21 cellular contexts compared by ENCODE assay signal in genomic region chr10:28468707-28469483, GRCh38.
DNase-seq lines count a peak whose midpoint lies in the region; ATAC-seq, FAIRE-seq and TF ChIP-seq lines count a peak whose summit lies in the region.
"Had no signal": no experiment of that assay in that cellular context is flagged by ENCODE, and none has a peak within 500 bp of the region (broad histone marks: within the 10 kb centered on the region; RNA-seq: fewer than 3 reads in every experiment).

No MANE protein-coding gene starts in this region.

- H3K27me3 Mint-ChIP-seq in nephron progenitor cell (ENCODE audit: low read depth, poor library complexity): peaks cover 5% of the 10 kb centered on the region

- peaks cover 6% of the 10 kb centered on the region for H3K9me3 Mint-ChIP-seq in nephron progenitor cell
- H3K9me3 Mint-ChIP-seq: CD8-positive, alpha-beta T cell had no signal

- no peaks in the 10 kb centered on the region for H3K4me1 ChIP-seq in right atrium auricular region
- H3K4me1 ChIP-seq in K562 (replicated peaks in 1 of 2; ENCODE audit: control insufficient read depth in 2 of 2, insufficient read depth in 2 of 2, low read length in 2 of 2): no peaks in the 10 kb centered on the region
- H3K4me1 ChIP-seq in hepatocyte (ENCODE audit: insufficient read depth): no peaks in the 10 kb centered on the region

- TF ChIP-seq CTCF in right atrium auricular region (IDR thresholded peaks at IDR 0.05): no peak
- no peak for TF ChIP-seq CTCF in K562 (IDR thresholded peaks at IDR 0.05 in 2 of 3, conservative IDR thresholded peaks at IDR 0.05 in 1 of 3; ENCODE audit: insufficient read depth in 2 of 3, low read depth in 1 of 3, low read length in 3 of 3)
- TF ChIP-seq CTCF in nephron progenitor cell (IDR thresholded peaks at IDR 0.05): no peak
- no peak for TF ChIP-seq CTCF in hepatocyte (IDR thresholded peaks at IDR 0.05; ENCODE audit: poor library complexity)

- H3K27me3 ChIP-seq in right atrium auricular region (no peaks in the 10 kb centered on the region), K562 (ENCODE audit: control insufficient read depth in 2 of 2, insufficient read depth in 2 of 2, low read length in 2 of 2) (peaks cover 16 to 20% of the 10 kb centered on the region in 2 experiments), hepatocyte (no peaks in the 10 kb centered on the region)

- H3K4me1 Mint-ChIP-seq in nephron progenitor cell: no peaks in the 10 kb centered on the region

- H3K4me3 ChIP-seq in right atrium auricular region (no peak overlapping the region), K562 (no peak overlapping the region), hepatocyte (no peak overlapping the region)
- H3K4me3 ChIP-seq: GM23248 had no signal

- H3K9me2 ChIP-seq in hepatocyte (replicated peaks; ENCODE audit: insufficient read depth): no peaks in the 10 kb centered on the region

- POLR2A ChIA-PET in K562 (lab: Yijun Ruan, JAX): interaction anchor here (0.9 to 1.4 kb wide), 2 partner anchors 9 to 12 kb away, joined by 3 to 4 read pairs; no protein-coding TSS in a partner anchor

- no peak overlapping the region for H3K4me3 Mint-ChIP-seq in nephron progenitor cell
- H3K4me3 Mint-ChIP-seq: CD8-positive, alpha-beta T cell had no signal

- no peak overlapping the region; the same call in 1 of the 2 replicates for H2AFZ ChIP-seq in K562 (ENCODE audit: low read depth, low read length)
- H2AFZ ChIP-seq in hepatocyte: no peak overlapping the region
- H2AFZ ChIP-seq: GM23248 had no signal

- H3K9me1 ChIP-seq in K562 (ENCODE audit: control insufficient read depth, insufficient read depth, low read length): no peaks in the 10 kb centered on the region

- H3K27ac ChIP-seq in right atrium auricular region: no peak overlapping the region
- H3K27ac ChIP-seq in K562 (ENCODE audit: extremely low read depth, low read depth, low read length): no peak overlapping the region
- H3K27ac ChIP-seq in hepatocyte: no peak overlapping the region
- H3K27ac ChIP-seq: GM23248 had no signal

- TF ChIP-seq POLR2A in K562 (conservative IDR thresholded peaks at IDR 0.05): no peak

- peak overlapping the region; percentile 10 for H3K27ac Mint-ChIP-seq in nephron progenitor cell
- H3K27ac Mint-ChIP-seq: CD8-positive, alpha-beta T cell had no signal

- TF ChIP-seq RAD21 in K562 (CRISPR knock-in tag; conservative IDR thresholded peaks at IDR 0.05 in 1 of 2, IDR thresholded peaks at IDR 0.05 in 1 of 2): no peak

- peak; percentile 12 for ATAC-seq in left ventricle myocardium superior
- ATAC-seq in K562: peak; percentile 50
- ATAC-seq: CD8-positive, alpha-beta T cell; HCT116; Panc1 had no signal

- H4K20me1 ChIP-seq in K562 (replicated peaks; ENCODE audit: control insufficient read depth, insufficient read depth, low read length): no peaks in the 10 kb centered on the region
- no peaks in the 10 kb centered on the region for H4K20me1 ChIP-seq in hepatocyte (ENCODE audit: insufficient read depth, poor library complexity, severe bottlenecking)

- H3K36me3 ChIP-seq in right atrium auricular region: no peaks in the 10 kb centered on the region
- H3K36me3 ChIP-seq in K562 (ENCODE audit: control insufficient read depth, insufficient read depth, low read length): no peaks in the 10 kb centered on the region
- no peaks in the 10 kb centered on the region for H3K36me3 ChIP-seq in hepatocyte (replicated peaks; ENCODE audit: insufficient read depth, low read depth)

- FAIRE-seq in K562 (lab: Jason Lieb, UNC): no peak
- FAIRE-seq: A204.1, D721Med, GM12891, GM18507 had no signal

- no peaks in the 10 kb centered on the region for H3K36me3 Mint-ChIP-seq in nephron progenitor cell (ENCODE audit: low read depth)
- H3K36me3 Mint-ChIP-seq: CD8-positive, alpha-beta T cell had no signal

- H3K9ac ChIP-seq in K562 (ENCODE audit: insufficient read depth in 1 of 2, low read depth in 2 of 2, low read length in 2 of 2): peak overlapping the region in 1 of 2 experiments; percentile 4; a peak in 1 of 4 replicates
- H3K9ac ChIP-seq: GM23248 had no signal

- TF ChIP-seq EP300 in K562 (IDR thresholded peaks at IDR 0.05; ENCODE audit: low read length): no peak

- intact Hi-C loops in left ventricle myocardium superior (cut with micrococcal nuclease) (no loop called here), K562 (cut with micrococcal nuclease) (no loop called here)

- DNase-seq in left ventricle myocardium superior (no peak), right atrium auricular region (ENCODE audit: low spot score) (no peak), K562 (ENCODE audit: extremely low read depth in 1 of 4, low spot score in 3 of 4) (no peak), nephron progenitor cell (no peak), COLO668 (lab: John Stamatoyannopoulos, UW; ENCODE audit: unreplicated experiment) (no peak), hepatocyte (ENCODE audit: low spot score) (no peak), Kasumi-1 (lab: John Stamatoyannopoulos, UW) (no peak)
- no peak for DNase-seq in effector CD8-positive, alpha-beta T cell (lab: John Stamatoyannopoulos, UW)
- DNase-seq: GM23248, NCI-H1048, NCI-H1436, NCI-H1930, NCI-H2171 treated with DMSO at 0.1 percent for 48 hours, NCI-H446 treated with DMSO at 0.1 percent for 48 hours had no signal

- CTCF ChIA-PET in K562 (lab: Yijun Ruan, JAX; ENCODE audit: low intra/inter-chr PET ratio): no interaction called here

- no peaks in the 10 kb centered on the region for H3K79me2 ChIP-seq in K562 (ENCODE audit: control insufficient read depth, insufficient read depth, low read length)
- no peaks in the 10 kb centered on the region for H3K79me2 ChIP-seq in hepatocyte

- in situ Hi-C loops in K562 (cut with MboI): no loop called here

- WGBS in K562 (ENCODE audit: insufficient coverage, low coverage, missing lambda C conversion rate): 16% methylated on average over 10 of the region's 10 CpGs
- 87% methylated on average over 10 of the region's 10 CpGs for WGBS in hepatocyte (ENCODE audit: low lambda C conversion rate, missing lambda C conversion rate)

- BruUV-seq in K562 (replicated peaks; lab: Mats Ljungman, UMichigan): no TSS peak

- no peak overlapping the region for H3K4me2 ChIP-seq in K562 (ENCODE audit: insufficient read depth, low read length)
- no peak overlapping the region for H3K4me2 ChIP-seq in hepatocyte

- H3K9me3 ChIP-seq in right atrium auricular region (no peaks in the 10 kb centered on the region), K562 (replicated peaks; ENCODE audit: control insufficient read depth, insufficient read depth, low read depth, low read length) (no peaks in the 10 kb centered on the region), hepatocyte (ENCODE audit: low read depth) (no peaks in the 10 kb centered on the region)

TF ChIP-seq in K562, 482 proteins besides CTCF, POLR2A, EP300 and RAD21:
- TF ChIP-seq TAF9B (IDR thresholded peaks at IDR 0.05; ENCODE audit: partially characterized antibody) (no peak), CEBPB (tag; IDR thresholded peaks at IDR 0.05) (no peak), SIN3B (IDR thresholded peaks at IDR 0.05; ENCODE audit: low read depth) (no peak), NCOA2 (IDR thresholded peaks at IDR 0.05; ENCODE audit: partially characterized antibody in 2 of 2) (no peak), NFATC3 (IDR thresholded peaks at IDR 0.05) (no peak), ZNF197 (CRISPR knock-in tag; IDR thresholded peaks at IDR 0.05; ENCODE audit: low read depth) (no peak), MTA1 (IDR thresholded peaks at IDR 0.05; ENCODE audit: borderline replicate concordance) (no peak), RBM15 (IDR thresholded peaks at IDR 0.05; ENCODE audit: insufficient read depth, low read length) (no peak), HINFP (tag; conservative IDR thresholded peaks at IDR 0.05; ENCODE audit: low read depth) (no peak), RFX5 (IDR thresholded peaks at IDR 0.05; ENCODE audit: low read depth, low read length) (no peak), RNF2 (IDR thresholded peaks at IDR 0.05) (no peak), CHAMP1 (IDR thresholded peaks at IDR 0.05) (no peak)
